ENCODE assay signal across 8 cellular contexts in the genomic region with DNA sequence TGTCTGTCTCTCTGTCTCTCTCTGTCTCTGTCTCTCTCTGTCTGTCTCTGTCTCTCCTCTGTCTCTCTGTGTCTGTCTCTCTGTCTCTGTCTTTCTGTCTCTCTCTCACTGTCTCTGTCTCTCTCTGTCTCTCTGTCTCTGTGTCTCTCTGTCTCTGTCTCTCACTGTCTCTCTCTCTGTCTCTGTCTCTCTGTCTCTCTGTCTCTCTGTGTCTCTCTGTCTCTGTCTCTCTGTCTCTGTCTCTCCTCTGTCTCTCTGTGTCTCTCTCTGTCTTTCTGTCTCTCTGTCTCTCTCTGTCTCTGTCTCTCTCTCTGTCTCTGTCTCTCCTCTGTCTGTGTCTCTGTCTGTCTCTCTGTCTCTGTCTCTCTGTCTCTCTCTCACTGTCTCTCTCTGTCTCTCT. TPM values are rescaled to one million over a fixed set of nuclear protein-coding genes. Genes with fewer than 3 reads are reported as not detected.
DNase-seq lines count a peak whose midpoint lies in the region; ATAC-seq and TF ChIP-seq lines count a peak whose summit lies in the region.

No MANE protein-coding gene starts in this region.

- TF ChIP-seq POLR2A in suprapubic skin (IDR thresholded peaks at IDR 0.05), result no peak
- no peak for TF ChIP-seq POLR2A in adrenal gland (IDR thresholded peaks at IDR 0.05)

- H3K36me3 ChIP-seq in HAP-1 (replicated peaks) (peaks cover 12% of the 10 kb centered on the region), ascending aorta (peaks cover 18% of the 10 kb centered on the region in 2 donors), left lung (peaks cover 0 to under 1% of the 10 kb centered on the region in 2 donors), suprapubic skin (peaks cover 11% of the 10 kb centered on the region), adrenal gland (replicated peaks in 1 of 2) (peaks cover 0 to 12% of the 10 kb centered on the region in 2 donors)

- H3K9me3 ChIP-seq in HAP-1 (no peaks in the 10 kb centered on the region), ascending aorta (no peaks in the 10 kb centered on the region), left lung (no peaks in the 10 kb centered on the region), suprapubic skin (no peaks in the 10 kb centered on the region), adrenal gland (replicated peaks in 1 of 3) (no peaks in the 10 kb centered on the region)

- no peak for ATAC-seq in left lung

- peak overlapping the region; percentile 92 to 94 for H3K27ac ChIP-seq in ascending aorta
- H3K27ac ChIP-seq in left lung, result peak overlapping the region; percentile 63 to 78
- peak overlapping the region; percentile 71 for H3K27ac ChIP-seq in suprapubic skin
- peak overlapping the region in 2 of 5 donors; percentile 80 to 84 for H3K27ac ChIP-seq in adrenal gland

- H3K27me3 ChIP-seq in HAP-1 (ENCODE audit: low read depth) (no peaks in the 10 kb centered on the region), ascending aorta (no peaks in the 10 kb centered on the region), left lung (peaks cover 0 to 64% of the 10 kb centered on the region in 2 donors), suprapubic skin (no peaks in the 10 kb centered on the region), adrenal gland (no peaks in the 10 kb centered on the region)

- no peak for DNase-seq in HAP-1 (ENCODE audit: low spot score in 2 of 2)
- no peak for DNase-seq in ascending aorta (ENCODE audit: low spot score in 2 of 2)
- no peak for DNase-seq in left lung
- no peak for DNase-seq in suprapubic skin (ENCODE audit: low spot score in 2 of 2)
- no peak for DNase-seq in DMS79 treated with DMSO at 0.1 percent for 48 hours (lab: John Stamatoyannopoulos, UW)
- no peak for DNase-seq in stimulated activated CD4-positive, alpha-beta T cell treated with anti-CD3 and anti-CD28 coated beads, Interleukin-4, amount 100 ng/mL, for 4 hours
- DNase-seq in activated naive CD4-positive, alpha-beta T cell treated with anti-CD3 and anti-CD28 coated beads, Interleukin-2, amount 50 U/mL, for 16 hours, result no peak
- DNase-seq in adrenal gland, result no peak

- intact Hi-C loops in ascending aorta (cut with DNase I), result no loop called here
- intact Hi-C loops in left lung (cut with DNase I), result loop anchor here in 1 of 2 donors (5.0 kb wide), 1 partner anchor 117 kb away; a partner anchor contains a TSS
- intact Hi-C loops in adrenal gland (cut with DNase I), result loop anchor here in 1 of 2 donors (10.0 kb wide), 1 partner anchor 114 kb away; a partner anchor contains a TSS

- H3K4me3 ChIP-seq in HAP-1, result peak overlapping the region; percentile 32
- peak overlapping the region; percentile 47 to 75 for H3K4me3 ChIP-seq in ascending aorta
- H3K4me3 ChIP-seq in left lung, result no peak overlapping the region
- H3K4me3 ChIP-seq in suprapubic skin, result peak overlapping the region; percentile 73
- peak overlapping the region in 1 of 4 donors; percentile 56 for H3K4me3 ChIP-seq in adrenal gland

- TF ChIP-seq EP300 in suprapubic skin (IDR thresholded peaks at IDR 0.05), result no peak

- H3K4me1 ChIP-seq in HAP-1, result peaks cover 10% of the 10 kb centered on the region
- peaks cover 14 to 23% of the 10 kb centered on the region in 2 donors for H3K4me1 ChIP-seq in ascending aorta
- peaks cover 3 to 17% of the 10 kb centered on the region in 2 donors for H3K4me1 ChIP-seq in left lung
- peaks cover 33% of the 10 kb centered on the region for H3K4me1 ChIP-seq in suprapubic skin
- H3K4me1 ChIP-seq in adrenal gland (replicated peaks in 1 of 2), result peaks cover 0 to 3% of the 10 kb centered on the region in 2 donors

- in situ Hi-C loops in HAP-1 (cut with MboI; ENCODE audit: low sequenced_read_pairs), result no loop called here

- no peak for TF ChIP-seq CTCF in ascending aorta (IDR thresholded peaks at IDR 0.05)
- no peak for TF ChIP-seq CTCF in left lung (IDR thresholded peaks at IDR 0.05)
- no peak for TF ChIP-seq CTCF in suprapubic skin (IDR thresholded peaks at IDR 0.05)
- no peak for TF ChIP-seq CTCF in adrenal gland (IDR thresholded peaks at IDR 0.05)

RNA-seq across cellular contexts. Expression of a gene that starts 0.9 kb away (rescaled TPM):
- 1,564 TPM for total RNA-seq in ascending aorta
- total RNA-seq in left lung, result 100 to 1,000 TPM; 272 to 322 TPM
- 100 to 1,000 TPM; 105 to 123 (median 109) TPM for total RNA-seq in suprapubic skin
- total RNA-seq in adrenal gland, result 100 to 1,000 TPM in 7 of 8 donors, 10 to 100 TPM in 1; 70.4 to 362 (median 151) TPM
- 100 to 1,000 TPM in 2 of 3 donors, 10 to 100 TPM in 1; 22.3 to 490 (median 341) TPM for polyA plus RNA-seq in adrenal gland

Comparison
In these comparisons a context has a peak if more than half of its experiments do, and no peak if none do; other contexts are left out.
1. H3K4me3 ChIP-seq: peak in HAP-1 (single experiment), ascending aorta (2 of 2) and suprapubic skin (single experiment); none in left lung (0 of 2).